28 cellular contexts compared by ENCODE assay signal in the genomic region with DNA sequence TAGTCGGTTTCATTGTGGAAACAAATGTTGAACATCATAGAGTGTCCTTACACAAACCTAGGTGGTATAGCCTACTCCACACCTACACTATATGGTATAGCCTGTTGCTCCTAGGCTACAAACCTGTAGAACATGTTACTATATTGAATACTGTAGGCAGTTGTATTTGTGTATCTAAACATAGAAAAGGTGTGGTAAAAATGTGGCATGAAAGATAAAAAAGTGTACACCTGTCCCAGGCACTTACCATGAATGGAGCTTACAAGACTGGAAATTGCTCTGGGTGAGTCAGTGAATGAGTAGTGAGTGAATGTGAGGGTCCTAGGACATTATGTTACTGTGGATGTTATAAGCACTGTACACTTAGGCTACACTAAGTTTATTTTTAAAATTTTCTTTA.
"Had no signal": no experiment of that assay in that cellular context is flagged by ENCODE, and none has a peak within 500 bp of the region (broad histone marks: within the 10 kb centered on the region; RNA-seq: fewer than 3 reads in every experiment).

No MANE protein-coding gene starts in this region.

- H3K36me3 ChIP-seq: breast epithelium, gastroesophageal sphincter, neural progenitor cell, right atrium auricular region, transverse colon, WERI-Rb-1 had no signal

- H3K4me1 ChIP-seq: breast epithelium, testis had no signal

- H3K4me2 ChIP-seq: hepatocyte, neural progenitor cell had no signal

- H3K27me3 ChIP-seq: breast epithelium, gastroesophageal sphincter, hepatocyte, neural progenitor cell, right atrium auricular region, testis, transverse colon had no signal

- FAIRE-seq: TTC549, urothelium cell line had no signal

- H3K9ac ChIP-seq: neural progenitor cell, parathyroid adenoma had no signal

- H3K4me3 ChIP-seq: breast epithelium, gastroesophageal sphincter, hepatocyte, neural progenitor cell, right atrium auricular region, testis, transverse colon had no signal

- ATAC-seq: activated CD4-positive, CD25-positive, alpha-beta regulatory T cell treated with anti-CD3 and anti-CD28 coated beads, Interleukin-2, amount 50 U/mL, for 24 hours; activated naive CD8-positive, alpha-beta T cell treated with anti-CD3 and anti-CD28 coated beads, Interleukin-2, amount 50 U/mL, for 24 hours; activated T-cell treated with anti-CD3 and anti-CD28 coated beads, Interleukin-2, amount 50 U/mL, for 4 hours; gastroesophageal sphincter; left cardiac atrium; stimulated activated naive CD8-positive, alpha-beta T cell treated with anti-CD3 and anti-CD28 coated beads, Interleukin-15, Interleukin-2, amounts not matched to agents 100 U/mL and 50 U/mL, for 24 hours had no signal

- H2AFZ ChIP-seq: hepatocyte, neural progenitor cell, parathyroid adenoma had no signal

- H3K9me3 ChIP-seq: breast epithelium, gastroesophageal sphincter, right atrium auricular region, testis, transverse colon had no signal

- DNase-seq: activated CD4-positive, alpha-beta memory T cell treated with anti-CD3 and anti-CD28 coated beads for 36 hours; activated CD4-positive, alpha-beta T cell treated with anti-CD3 and anti-CD28 coated beads, Interleukin-2, amount 10 ng/mL, durations not matched to agents 24 days and 14 days; activated CD8-positive, alpha-beta memory T cell treated with anti-CD3 and anti-CD28 coated beads, Interleukin-2, amount 50 U/mL, for 4 hours; activated naive CD8-positive, alpha-beta T cell treated with anti-CD3 and anti-CD28 coated beads, Interleukin-2, amount 50 U/mL, for 24 hours; activated T-cell treated with anti-CD3 and anti-CD28 coated beads, Interleukin-2, amount 50 U/mL, for 4 hours; dermis blood vessel endothelial cell; effector CD4-positive, alpha-beta T cell; islet precursor cell; left cardiac atrium; mesenchymal stem cell; natural killer cell; occipital lobe; stimulated activated CD4-positive, alpha-beta T cell treated with anti-CD3 and anti-CD28 coated beads, Interleukin-12 subunit alpha, Interleukin-12 subunit beta, amount 100 ng/mL, for 4 hours; stimulated activated CD4-positive, alpha-beta T cell treated with anti-CD3 and anti-CD28 coated beads, Interleukin-4, amount 100 ng/mL, for 1 hour; stimulated activated naive CD8-positive, alpha-beta T cell treated with anti-CD3 and anti-CD28 coated beads, Interleukin-15, Interleukin-2, amounts not matched to agents 100 U/mL and 50 U/mL, for 24 hours; testis; transverse colon; WERI-Rb-1 had no signal

- H3K27ac ChIP-seq: breast epithelium, epithelial cell of prostate, gastroesophageal sphincter, hepatocyte, neural progenitor cell, parathyroid adenoma, right atrium auricular region, testis, transverse colon, WERI-Rb-1 had no signal
